Comparison of ENCODE assay signal across 13 cellular contexts in genomic region chr15:23176683-23177082, GRCh38. TPM values are rescaled to one million over a fixed set of nuclear protein-coding genes. Genes with fewer than 3 reads are reported as not detected.
"Had no signal": no experiment of that assay in that cellular context is flagged by ENCODE, and none has a peak within 500 bp of the region (broad histone marks: within the 10 kb centered on the region; RNA-seq: fewer than 3 reads in every experiment).

No MANE protein-coding gene starts in this region.

RNA-seq across cellular contexts. Expression of gene GOLGA6L1, which starts 40.1 kb away (rescaled TPM):
- total RNA-seq: activated CD4-positive, alpha-beta memory T cell treated with anti-CD3 and anti-CD28 coated beads, Interleukin-2, amount 10 ng/mL, durations not matched to agents 7 days and 5 days; activated CD4-positive, alpha-beta T cell treated with anti-CD3 and anti-CD28 coated beads, Interleukin-2, amount 10 ng/mL, durations not matched to agents 7 days and 5 days; activated T-cell treated with anti-CD3 and anti-CD28 coated beads, Interleukin-2, amount 50 U/mL, for 4 hours; activated T-helper 17 cell treated with anti-CD3 and anti-CD28 coated beads, Interleukin-2, amount 50 U/mL, for 72 hours; body of pancreas; colonic mucosa; esophagus muscularis mucosa; foreskin keratinocyte; gastrocnemius medialis; T-cell; T-helper 2 cell treated with Interferon-gamma antibody and Interleukin-4, amounts not matched to agents 100 ng/mL and 5 ng/mL, for 36 hours; WTC11 had no signal
- polyA plus RNA-seq: adipose tissue, foreskin keratinocyte had no signal
